ENCODE assay signal across 8 cellular contexts in genomic region chr3:51539291-51539891, GRCh38. TPM values are rescaled to one million over a fixed set of nuclear protein-coding genes. Genes with fewer than 3 reads are reported as not detected.
A peak's percentile ranks its signal among the peaks of the same experiment; 100 is the strongest.
DNase-seq lines count a peak whose midpoint lies in the region; ATAC-seq and TF ChIP-seq lines count a peak whose summit lies in the region.

No MANE protein-coding gene starts in this region.

- H3K27ac Mint-ChIP-seq in stimulated activated memory B cell treated with anti-CD40 and anti-IgM and Interleukin-4, amounts not matched to agents 10 μg/mL and 1 μg/mL and 100 μg/mL, for 72 hours = peak overlapping the region; percentile 51

- peak overlapping the region; percentile 88 for H3K9ac ChIP-seq in HUES6 (ENCODE audit: low read length)

- H3K9me3 ChIP-seq in HUES6 (ENCODE audit: control insufficient read depth, insufficient read depth, low read depth, low read length) (no peaks in the 10 kb centered on the region), mucosa of descending colon (no peaks in the 10 kb centered on the region)

- DNase-seq in activated effector memory CD4-positive, alpha-beta T cell treated with anti-CD3 and anti-CD28 coated beads, Interleukin-2, amount 50 U/mL, for 16 hours = peak; percentile 77
- no peak for DNase-seq in activated effector memory CD4-positive, alpha-beta T cell treated with Interleukin-2 at 50 U/mL for 16 hours
- DNase-seq in activated CD4-positive, alpha-beta T cell treated with anti-CD3 and anti-CD28 coated beads, Interleukin-2, amount 50 U/mL, for 4 hours = peak; percentile 33 to 40
- DNase-seq in epidermal melanocyte (ENCODE audit: insufficient read length, low spot score) = peak; percentile 44
- DNase-seq in mucosa of descending colon = peak in 1 of 3 donors; percentile 25
- DNase-seq in effector CD8-positive, alpha-beta T cell (lab: John Stamatoyannopoulos, UW) = no peak

- peak overlapping the region; percentile 87 for H3K4me3 ChIP-seq in HUES6 (ENCODE audit: low read depth, low read length)
- H3K4me3 ChIP-seq in mucosa of descending colon = peak overlapping the region; percentile 90

- peaks cover 6% of the 10 kb centered on the region for H3K36me3 Mint-ChIP-seq in stimulated activated memory B cell treated with anti-CD40 and anti-IgM and Interleukin-4, amounts not matched to agents 10 μg/mL and 1 μg/mL and 100 μg/mL, for 72 hours

- ATAC-seq in mucosa of descending colon = peak; percentile 44
- ATAC-seq in stimulated activated memory B cell treated with anti-CD40 and anti-IgM and Interleukin-4, amounts not matched to agents 10 μg/mL and 1 μg/mL and 100 μg/mL, for 72 hours = peak; percentile 44

- intact Hi-C loops in mucosa of descending colon (cut with DNase I, micrococcal nuclease) = no loop called here

- H3K4me1 ChIP-seq in HUES6 (ENCODE audit: control insufficient read depth, insufficient read depth, low read length) (peaks cover 9% of the 10 kb centered on the region), mucosa of descending colon (ENCODE audit: low read depth) (peaks cover 6% of the 10 kb centered on the region)

- peaks cover 60% of the 10 kb centered on the region for H3K4me1 Mint-ChIP-seq in stimulated activated memory B cell treated with anti-CD40 and anti-IgM and Interleukin-4, amounts not matched to agents 10 μg/mL and 1 μg/mL and 100 μg/mL, for 72 hours

- H3K4me3 Mint-ChIP-seq in stimulated activated memory B cell treated with anti-CD40 and anti-IgM and Interleukin-4, amounts not matched to agents 10 μg/mL and 1 μg/mL and 100 μg/mL, for 72 hours = peak overlapping the region; percentile 70

- peaks cover 17% of the 10 kb centered on the region for H3K36me3 ChIP-seq in HUES6 (ENCODE audit: control insufficient read depth, insufficient read depth, low read length)
- H3K36me3 ChIP-seq in mucosa of descending colon (ENCODE audit: low read depth) = no peaks in the 10 kb centered on the region

- no peaks in the 10 kb centered on the region for H3K9me3 Mint-ChIP-seq in stimulated activated memory B cell treated with anti-CD40 and anti-IgM and Interleukin-4, amounts not matched to agents 10 μg/mL and 1 μg/mL and 100 μg/mL, for 72 hours

- no peaks in the 10 kb centered on the region for H3K27me3 Mint-ChIP-seq in stimulated activated memory B cell treated with anti-CD40 and anti-IgM and Interleukin-4, amounts not matched to agents 10 μg/mL and 1 μg/mL and 100 μg/mL, for 72 hours

- peak overlapping the region; percentile 72; the same call in 1 of the 2 replicates for H3K27ac ChIP-seq in HUES6 (ENCODE audit: low read depth, low read length)

- no peak for TF ChIP-seq CTCF in mucosa of descending colon (IDR thresholded peaks at IDR 0.05)

- no peaks in the 10 kb centered on the region for H3K27me3 ChIP-seq in HUES6 (ENCODE audit: control insufficient read depth, insufficient read depth, low read length)

RNA-seq across cellular contexts. Expression of gene RAD54L2, which starts 0.9 kb away (rescaled TPM):
- 10 to 100 TPM; 16.1 to 32.8 (median 16.3) TPM for total RNA-seq in mucosa of descending colon

RNA-seq across cellular contexts. Expression of gene DCAF1, which starts 39.6 kb away (rescaled TPM):
- total RNA-seq in mucosa of descending colon = 10 to 100 TPM; 18.0 to 26.0 (median 18.8) TPM

Comparison
In these comparisons a context has a peak if more than half of its experiments do, and no peak if none do; other contexts are left out.
1. DNase-seq: peak in activated effector memory CD4-positive, alpha-beta T cell treated with anti-CD3 and anti-CD28 coated beads, Interleukin-2, amount 50 U/mL, for 16 hours (single experiment), activated CD4-positive, alpha-beta T cell treated with anti-CD3 and anti-CD28 coated beads, Interleukin-2, amount 50 U/mL, for 4 hours (2 of 2) and epidermal melanocyte (single experiment); none in activated effector memory CD4-positive, alpha-beta T cell treated with Interleukin-2 at 50 U/mL for 16 hours (single experiment) and effector CD8-positive, alpha-beta T cell (single experiment).